Comparison of ENCODE assay signal across 19 cellular contexts in the genomic region with DNA sequence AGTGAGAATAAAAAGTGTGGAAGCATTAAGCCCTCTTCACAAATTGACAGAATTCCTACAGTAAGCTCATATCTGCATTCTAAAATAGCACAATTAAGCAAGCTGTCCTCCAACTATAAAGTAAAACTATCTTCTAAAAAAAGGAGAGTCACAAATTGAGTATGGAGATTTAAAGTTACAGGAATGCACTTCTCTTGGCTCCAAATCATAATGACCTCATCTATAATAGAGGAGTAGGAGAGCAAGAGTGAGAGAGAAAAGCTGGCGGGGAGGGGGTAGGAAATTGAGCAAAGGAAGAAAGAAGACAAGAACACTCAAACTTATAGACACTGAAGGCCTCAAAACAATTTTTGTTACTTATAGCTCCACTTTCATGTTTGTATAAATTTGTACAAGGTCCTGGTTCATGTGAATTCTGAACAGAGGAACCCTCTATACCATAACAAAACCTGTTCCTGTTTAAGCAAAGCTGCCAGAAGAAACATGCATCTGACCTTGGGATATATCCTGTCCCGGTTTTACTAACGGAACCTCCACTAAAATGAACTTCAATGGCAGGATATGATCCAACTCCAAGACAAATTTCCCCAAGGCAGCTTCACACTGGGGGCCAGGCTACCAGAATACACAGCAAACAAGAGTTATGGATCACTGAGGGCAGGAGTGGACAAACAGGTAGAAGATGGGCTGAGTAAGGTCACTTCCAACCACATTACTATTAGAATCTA. TPM values are rescaled to one million over a fixed set of nuclear protein-coding genes. Genes with fewer than 3 reads are reported as not detected.
DNase-seq lines count a peak whose midpoint lies in the region; ATAC-seq, FAIRE-seq and TF ChIP-seq lines count a peak whose summit lies in the region.
"Had no signal": no experiment of that assay in that cellular context is flagged by ENCODE, and none has a peak within 500 bp of the region (broad histone marks: within the 10 kb centered on the region; RNA-seq: fewer than 3 reads in every experiment).

No MANE protein-coding gene starts in this region.

- intact Hi-C loops in pancreas (cut with DNase I), result no loop called here
- intact Hi-C loops in adrenal gland (cut with DNase I), result no loop called here

- peaks cover 7% of the 10 kb centered on the region for H3K4me1 Mint-ChIP-seq in osteocyte (ENCODE audit: unreplicated experiment)

- no peaks in the 10 kb centered on the region for H3K27me3 Mint-ChIP-seq in osteocyte (ENCODE audit: unreplicated experiment)

- no peaks in the 10 kb centered on the region for H3K4me1 ChIP-seq in HEK293 (ENCODE audit: control insufficient read depth, insufficient read depth, low read length)
- peaks cover 2 to 10% of the 10 kb centered on the region in 2 experiments; a peak in 2 of 4 replicates for H3K4me1 ChIP-seq in SK-N-SH (ENCODE audit: control insufficient read depth in 1 of 2, insufficient read depth in 2 of 2, low read depth in 1 of 2, low read length in 1 of 2)
- no peaks in the 10 kb centered on the region for H3K4me1 ChIP-seq in pancreas
- no peaks in the 10 kb centered on the region for H3K4me1 ChIP-seq in adrenal gland (replicated peaks in 1 of 2)
- H3K4me1 ChIP-seq: body of pancreas, upper lobe of left lung had no signal

- peaks cover 6% of the 10 kb centered on the region; the same call in 1 of the 2 replicates for H3K79me2 ChIP-seq in SK-N-SH (ENCODE audit: insufficient read depth)

- no peaks in the 10 kb centered on the region for H3K36me3 ChIP-seq in HEK293 (ENCODE audit: control insufficient read depth in 2 of 2, insufficient read depth in 1 of 2, low read length in 2 of 2)
- no peaks in the 10 kb centered on the region for H3K36me3 ChIP-seq in SK-N-SH (replicated peaks in 1 of 2; ENCODE audit: control insufficient read depth in 1 of 2, insufficient read depth in 2 of 2, low read length in 1 of 2)
- H3K36me3 ChIP-seq in pancreas, result no peaks in the 10 kb centered on the region
- no peaks in the 10 kb centered on the region for H3K36me3 ChIP-seq in adrenal gland (replicated peaks in 1 of 2)
- H3K36me3 ChIP-seq: upper lobe of left lung had no signal

- H3K9me2 ChIP-seq in SK-N-SH, result no peaks in the 10 kb centered on the region

- H3K4me2 ChIP-seq in SK-N-SH, result peak overlapping the region; percentile 1; the same call in 1 of the 2 replicates

- no peaks in the 10 kb centered on the region for H3K9me3 Mint-ChIP-seq in osteocyte (ENCODE audit: unreplicated experiment)

- TF ChIP-seq POLR2A in adrenal gland (IDR thresholded peaks at IDR 0.05), result no peak

- H3K9me3 ChIP-seq in HEK293 (ENCODE audit: control insufficient read depth, insufficient read depth, low read depth, low read length) (no peaks in the 10 kb centered on the region), SK-N-SH (no peaks in the 10 kb centered on the region), pancreas (no peaks in the 10 kb centered on the region), adrenal gland (replicated peaks in 1 of 3) (no peaks in the 10 kb centered on the region)
- H3K9me3 ChIP-seq: body of pancreas, upper lobe of left lung had no signal

- H3F3A ChIP-seq in SK-N-SH (replicated peaks; ENCODE audit: insufficient read depth), result peaks cover 11% of the 10 kb centered on the region

- H3K27ac Mint-ChIP-seq in osteocyte (ENCODE audit: unreplicated experiment), result peak overlapping the region; percentile 31
- H3K27ac Mint-ChIP-seq: T-helper 2 cell treated with Interferon-gamma antibody and Interleukin-4, amounts not matched to agents 5 μg/mL and 100 μg/mL, for 36 hours had no signal

- H3K27ac ChIP-seq in HEK293 (ENCODE audit: extremely low read depth, low read depth, low read length), result no peak overlapping the region
- H3K27ac ChIP-seq in SK-N-SH (ENCODE audit: low read depth in 2 of 2, low read length in 1 of 2), result peak overlapping the region; percentile 8 to 21; a peak in 2 of 4 replicates
- no peak overlapping the region for H3K27ac ChIP-seq in pancreas
- no peak overlapping the region for H3K27ac ChIP-seq in adrenal gland
- H3K27ac ChIP-seq: body of pancreas, dorsolateral prefrontal cortex had no signal

- FAIRE-seq in pancreas (lab: Jason Lieb, UNC), result no peak

- WGBS in SK-N-SH (ENCODE audit: low lambda C conversion rate), result 56% methylated on average over 3 of the region's 3 CpGs
- 38 to 49% methylated on average over 3 of the region's 3 CpGs for WGBS in pancreas, 2 donors
- WGBS in adrenal gland, 4 donors, result 32 to 46% (median 37%) methylated on average over 3 of the region's 3 CpGs

- H3K27me3 ChIP-seq in SK-N-SH (ENCODE audit: insufficient read depth), result no peaks in the 10 kb centered on the region
- no peaks in the 10 kb centered on the region for H3K27me3 ChIP-seq in pancreas
- H3K27me3 ChIP-seq in adrenal gland, result no peaks in the 10 kb centered on the region
- H3K27me3 ChIP-seq: body of pancreas, upper lobe of left lung had no signal

- H3K4me3 Mint-ChIP-seq in osteocyte (ENCODE audit: unreplicated experiment), result no peak overlapping the region
- H3K4me3 Mint-ChIP-seq: T-helper 2 cell treated with Interferon-gamma antibody and Interleukin-4, amounts not matched to agents 5 μg/mL and 100 μg/mL, for 36 hours had no signal

- POLR2A ChIA-PET in HEK293 (lab: Yijun Ruan, JAX) (no interaction called here), SK-N-SH (lab: Yijun Ruan, JAX) (no interaction called here)

- CTCF ChIA-PET in HEK293 (lab: Yijun Ruan, JAX), result interaction anchor here (0.6 to 1.1 kb wide), 4 partner anchors 15 to 245 kb away, joined by 3 to 4 read pairs (median 4); no protein-coding TSS in a partner anchor
- CTCF ChIA-PET in SK-N-SH (lab: Yijun Ruan, JAX), result interaction anchor here (0.7 to 1.7 kb wide), 5 partner anchors 8 to 258 kb away, joined by 3 to 4 read pairs (median 3); no protein-coding TSS in a partner anchor

- ATAC-seq in pancreas, result no peak
- ATAC-seq: activated CD4-positive, CD25-positive, alpha-beta regulatory T cell treated with anti-CD3 and anti-CD28 coated beads, Interleukin-2, amount 50 U/mL, for 24 hours; body of pancreas had no signal

- H3K9ac ChIP-seq in SK-N-SH, result no peak overlapping the region

- DNase-seq in SK-N-SH, result no peak
- DNase-seq in fibroblast of mammary gland (ENCODE audit: low read depth), result peak; percentile 40
- DNase-seq in osteocyte (ENCODE audit: extremely low spot score, unreplicated experiment), result no peak
- no peak for DNase-seq in NCI-H2196 (lab: John Stamatoyannopoulos, UW; ENCODE audit: unreplicated experiment)
- DNase-seq in GDM1 (lab: John Stamatoyannopoulos, UW), result no peak
- DNase-seq in pancreas, result no peak
- no peak for DNase-seq in adrenal gland
- DNase-seq: body of pancreas; C1 segment of cervical spinal cord; DMS79; dorsolateral prefrontal cortex; NCI-H1417; posterior cingulate gyrus; SHP77 treated with DMSO at 0.1 percent for 48 hours; stimulated activated naive CD4-positive, alpha-beta T cell treated with Interleukin-2 at 50 U/mL for 16 hours; upper lobe of left lung had no signal

- H3K4me3 ChIP-seq in HEK293 (ENCODE audit: low read depth, low read length) (no peak overlapping the region), SK-N-SH (ENCODE audit: low read depth in 2 of 2, low read length in 1 of 2) (no peak overlapping the region; a peak in 1 of 4 replicates), fibroblast of mammary gland (ENCODE audit: control insufficient read depth, low read depth, low read length) (no peak overlapping the region), pancreas (no peak overlapping the region), adrenal gland (no peak overlapping the region)
- H3K4me3 ChIP-seq: body of pancreas, dorsolateral prefrontal cortex, upper lobe of left lung had no signal

- peak overlapping the region; percentile 36 for H2AFZ ChIP-seq in SK-N-SH (ENCODE audit: low read depth)

- no peaks in the 10 kb centered on the region for H3K36me3 Mint-ChIP-seq in osteocyte (ENCODE audit: unreplicated experiment)

- TF ChIP-seq CTCF in HEK293 (tag by site-specific recombination; IDR thresholded peaks at IDR 0.05) (no peak), SK-N-SH (IDR thresholded peaks at IDR 0.05) (no peak), fibroblast of mammary gland (conservative IDR thresholded peaks at IDR 0.05; ENCODE audit: control insufficient read depth, insufficient read depth, low read depth, low read length) (no peak), osteocyte (IDR thresholded peaks at IDR 0.05) (no peak), pancreas (IDR thresholded peaks at IDR 0.05) (no peak), adrenal gland (IDR thresholded peaks at IDR 0.05) (no peak)

- H4K20me1 ChIP-seq in SK-N-SH (ENCODE audit: insufficient read depth), result no peaks in the 10 kb centered on the region

- no peak for TF ChIP-seq EP300 in SK-N-SH (IDR thresholded peaks at IDR 0.05; ENCODE audit: borderline replicate concordance in 1 of 2, low read depth in 1 of 2, low read length in 1 of 2)

- no peak for TF ChIP-seq RAD21 in SK-N-SH (IDR thresholded peaks at IDR 0.05; ENCODE audit: low read length)

TF ChIP-seq in SK-N-SH, 30 proteins besides CTCF, POLR2A, EP300 and RAD21:
- TF ChIP-seq SIN3A (IDR thresholded peaks at IDR 0.05; ENCODE audit: borderline replicate concordance, low read depth, low read length) (no peak), NFIC (IDR thresholded peaks at IDR 0.05; ENCODE audit: borderline replicate concordance) (peak; percentile 14; the same call in 1 of the 2 replicates), RFX5 (IDR thresholded peaks at IDR 0.05; ENCODE audit: low read length) (no peak), SMC3 (IDR thresholded peaks at IDR 0.05; ENCODE audit: low read depth, low read length) (no peak)

RNA-seq across cellular contexts. Expression of gene SLC35F2, which starts 37.2 kb away (rescaled TPM):
- polyA plus RNA-seq in SK-N-SH (2012; rRNA removed) (12.4 and 14.3 TPM in 2 replicates), pancreas (1 to 10 TPM; 2.8 to 3.5 TPM), adrenal gland (1 to 10 TPM; 1.6 to 3.2 (median 1.6) TPM)
- polyA plus RNA-seq in SK-N-SH (2012; cell fraction: cytosol; rRNA removed), result 13.7 and 14.5 TPM in 2 replicates
- 3.9 and 7.0 TPM in 2 replicates for polyA plus RNA-seq in SK-N-SH (2012; cell fraction: nucleus; rRNA removed)
- total RNA-seq in osteocyte (3.0 and 3.8 TPM in 2 replicates), pancreas (1 to 10 TPM; 4.3 to 6.7 (median 5.8) TPM), adrenal gland (1 to 10 TPM in 7 of 8 donors, under 1 TPM in 1; 0.74 to 6.3 (median 1.7) TPM)

Comparison
In these comparisons a context has a peak if more than half of its experiments do, and no peak if none do; other contexts are left out.
1. H3K27ac ChIP-seq: peak in SK-N-SH (2 of 2); none in HEK293 (single experiment), pancreas (0 of 4) and adrenal gland (0 of 5).